In the genomic region with DNA sequence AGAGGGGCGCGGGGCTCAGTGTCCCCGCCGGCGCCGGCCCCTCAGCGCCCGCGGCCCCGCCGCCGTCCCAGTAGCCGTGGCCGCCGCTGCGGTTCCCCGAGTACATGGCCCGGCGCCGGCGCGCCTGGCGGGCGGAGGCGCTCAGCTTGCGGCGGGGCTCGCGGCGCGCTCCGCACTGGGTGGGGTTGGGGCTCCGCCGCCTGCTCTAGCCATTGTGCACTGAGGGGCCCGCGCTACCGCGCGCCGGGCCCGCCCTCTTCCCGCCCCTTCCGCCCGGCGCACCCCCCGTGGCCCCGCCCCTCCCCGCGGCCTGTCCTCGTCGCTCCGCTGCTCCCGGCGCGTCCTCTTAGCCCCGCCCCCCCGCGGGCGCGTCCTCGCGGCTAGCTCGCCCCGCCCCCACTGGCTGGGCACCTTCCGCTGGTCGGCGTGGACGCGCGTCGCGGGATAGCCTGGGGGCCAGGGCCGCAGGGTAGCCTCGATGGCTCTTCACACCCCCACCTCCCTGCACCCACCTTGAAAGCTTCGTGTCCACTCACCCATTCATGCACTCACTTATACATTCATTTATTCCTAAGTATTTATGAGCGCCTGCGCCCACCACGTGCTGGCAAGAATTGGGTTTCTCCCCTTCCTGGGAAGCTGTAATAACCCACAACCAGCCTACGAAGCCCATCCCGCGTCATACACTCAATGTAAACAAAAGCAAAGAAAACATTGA, we compare ENCODE assay signal across 8 cellular contexts. TPM values are rescaled to one million over a fixed set of nuclear protein-coding genes. Genes with fewer than 3 reads are reported as not detected.
DNase-seq lines count a peak whose midpoint lies in the region; ATAC-seq and TF ChIP-seq lines count a peak whose summit lies in the region.

A gene with protein sequence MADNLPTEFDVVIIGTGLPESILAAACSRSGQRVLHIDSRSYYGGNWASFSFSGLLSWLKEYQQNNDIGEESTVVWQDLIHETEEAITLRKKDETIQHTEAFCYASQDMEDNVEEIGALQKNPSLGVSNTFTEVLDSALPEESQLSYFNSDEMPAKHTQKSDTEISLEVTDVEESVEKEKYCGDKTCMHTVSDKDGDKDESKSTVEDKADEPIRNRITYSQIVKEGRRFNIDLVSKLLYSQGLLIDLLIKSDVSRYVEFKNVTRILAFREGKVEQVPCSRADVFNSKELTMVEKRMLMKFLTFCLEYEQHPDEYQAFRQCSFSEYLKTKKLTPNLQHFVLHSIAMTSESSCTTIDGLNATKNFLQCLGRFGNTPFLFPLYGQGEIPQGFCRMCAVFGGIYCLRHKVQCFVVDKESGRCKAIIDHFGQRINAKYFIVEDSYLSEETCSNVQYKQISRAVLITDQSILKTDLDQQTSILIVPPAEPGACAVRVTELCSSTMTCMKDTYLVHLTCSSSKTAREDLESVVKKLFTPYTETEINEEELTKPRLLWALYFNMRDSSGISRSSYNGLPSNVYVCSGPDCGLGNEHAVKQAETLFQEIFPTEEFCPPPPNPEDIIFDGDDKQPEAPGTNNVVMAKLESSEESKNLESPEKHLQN (minus strand): TSS at position 221 of the 718 bp plus-strand sequence. CDS start 4,603 bp downstream, outside the sequence.
A gene with protein sequence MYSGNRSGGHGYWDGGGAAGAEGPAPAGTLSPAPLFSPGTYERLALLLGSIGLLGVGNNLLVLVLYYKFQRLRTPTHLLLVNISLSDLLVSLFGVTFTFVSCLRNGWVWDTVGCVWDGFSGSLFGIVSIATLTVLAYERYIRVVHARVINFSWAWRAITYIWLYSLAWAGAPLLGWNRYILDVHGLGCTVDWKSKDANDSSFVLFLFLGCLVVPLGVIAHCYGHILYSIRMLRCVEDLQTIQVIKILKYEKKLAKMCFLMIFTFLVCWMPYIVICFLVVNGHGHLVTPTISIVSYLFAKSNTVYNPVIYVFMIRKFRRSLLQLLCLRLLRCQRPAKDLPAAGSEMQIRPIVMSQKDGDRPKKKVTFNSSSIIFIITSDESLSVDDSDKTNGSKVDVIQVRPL (minus strand): TSS at position 221 of the 718 bp plus-strand sequence. CDS start 115 bp downstream, at position 106.

- TF ChIP-seq CTCF in WERI-Rb-1 (IDR thresholded peaks at IDR 0.05; ENCODE audit: low read depth, low read length), result no peak
- TF ChIP-seq CTCF in mammary epithelial cell (conservative IDR thresholded peaks at IDR 0.05 in 1 of 2, IDR thresholded peaks at IDR 0.05 in 1 of 2; ENCODE audit: extremely low read depth in 1 of 2, insufficient read depth in 1 of 2, low read depth in 1 of 2, low read length in 2 of 2), result no peak

- WGBS in mammary epithelial cell (ENCODE audit: low coverage, missing lambda C conversion rate), result 50% methylated on average over 8 of the region's 81 CpGs

- peak within 1 kb of the TSS; percentile 73 to 90 (median 87) for H3K27ac Mint-ChIP-seq in immature natural killer cell

- H3K4me1 Mint-ChIP-seq in immature natural killer cell, result peaks cover 16 to 47% of the 10 kb centered on the region in 2 donors

- H3K4me1 ChIP-seq in ACC112 (ENCODE audit: control insufficient read depth, insufficient read depth, low read length, unreplicated experiment) (peaks cover 34% of the 10 kb centered on the region), mammary epithelial cell (ENCODE audit: insufficient read depth, low read length) (peaks cover 22% of the 10 kb centered on the region)

- no TSS peak for BruUV-seq in mammary epithelial cell (replicated peaks; lab: Mats Ljungman, UMichigan)

- peak within 1 kb of the TSS; percentile 75 for H3K27ac ChIP-seq in ACC112 (ENCODE audit: low read depth, low read length)
- H3K27ac ChIP-seq in WERI-Rb-1, result peak within 1 kb of the TSS; percentile 72
- peak within 1 kb of the TSS; percentile 76 for H3K27ac ChIP-seq in mammary epithelial cell (ENCODE audit: insufficient read depth, low read depth, low read length)

- H3K4me2 ChIP-seq in mammary epithelial cell (ENCODE audit: insufficient read depth, low read depth, low read length), result peak within 1 kb of the TSS; percentile 86

- H3K9me3 Mint-ChIP-seq in immature natural killer cell, result peaks cover 0 to 3% (median 0%) of the 10 kb centered on the region in 6 donors

- H3K79me2 ChIP-seq in ACC112 (ENCODE audit: control insufficient read depth, insufficient read depth, low read length, unreplicated experiment), result peaks cover 41% of the 10 kb centered on the region
- peaks cover 45% of the 10 kb centered on the region for H3K79me2 ChIP-seq in mammary epithelial cell (ENCODE audit: insufficient read depth, low read length)

- in situ Hi-C loops in mammary epithelial cell (cut with MboI; ENCODE audit: low sequenced_read_pairs in 2 of 2), result no loop called here

- peaks cover 16% of the 10 kb centered on the region for H3K9me3 ChIP-seq in WERI-Rb-1 (ENCODE audit: severe bottlenecking)
- H3K9me3 ChIP-seq in mammary epithelial cell (replicated peaks; ENCODE audit: insufficient read depth, low read length), result no peaks in the 10 kb centered on the region

- H3K27me3 ChIP-seq in ACC112 (ENCODE audit: insufficient read depth, low read length) (no peaks in the 10 kb centered on the region), WERI-Rb-1 (ENCODE audit: insufficient read depth, low read depth, severe bottlenecking) (no peaks in the 10 kb centered on the region), mammary epithelial cell (ENCODE audit: insufficient read depth, low read length) (no peaks in the 10 kb centered on the region)

- H2AFZ ChIP-seq in ACC112 (ENCODE audit: low read length, unreplicated experiment), result peak within 1 kb of the TSS; percentile 98
- H2AFZ ChIP-seq in mammary epithelial cell (ENCODE audit: low read depth, low read length), result peak within 1 kb of the TSS; percentile 85

- dilution Hi-C loops in mammary epithelial cell (cut with HindIII; ENCODE audit: low sequenced_read_pairs), result no loop called here

- peaks cover 0 to 3% (median 2%) of the 10 kb centered on the region in 3 donors for H3K36me3 Mint-ChIP-seq in immature natural killer cell

- intact Hi-C loops in mammary epithelial cell (cut with micrococcal nuclease), result loop anchor here (1.0 to 5.0 kb wide), 3 partner anchors 49 to 194 kb away; no protein-coding TSS in a partner anchor

- H3K36me3 ChIP-seq in ACC112 (ENCODE audit: insufficient read depth, low read length) (peaks cover 11% of the 10 kb centered on the region), WERI-Rb-1 (no peaks in the 10 kb centered on the region; the same call in 1 of the 2 replicates), mammary epithelial cell (ENCODE audit: insufficient read depth, low read length) (peaks cover 4% of the 10 kb centered on the region)

- H3K4me3 ChIP-seq in ACC112 (ENCODE audit: low read depth, low read length) (peak within 1 kb of the TSS; percentile 98), WERI-Rb-1 (ENCODE audit: low read depth, low read length) (peak within 1 kb of the TSS; percentile 87), mammary epithelial cell (replicated peaks in 1 of 3; ENCODE audit: insufficient read depth in 1 of 3, low read depth in 2 of 3, low read length in 3 of 3) (peak within 1 kb of the TSS; percentile 91 to 99 (median 99))

- ATAC-seq in GM18868 (IDR thresholded peaks at IDR 0.05; ENCODE audit: unreplicated experiment), result peak; percentile 89
- peak; percentile 92 for ATAC-seq in HG03097 (IDR thresholded peaks at IDR 0.05; ENCODE audit: low FRiP score, unreplicated experiment)

- H3K27me3 Mint-ChIP-seq in immature natural killer cell (ENCODE audit: low read depth in 3 of 3), result peaks cover 0 to 7% (median 4%) of the 10 kb centered on the region in 3 donors

- CTCF ChIA-PET in mammary epithelial cell (lab: Charles Lee; ENCODE audit: low non-redundant PET), result no interaction called here

- H3K9ac ChIP-seq in mammary epithelial cell (ENCODE audit: insufficient read depth, low read length), result peak within 1 kb of the TSS; percentile 89

- DNase-seq in NCI-H2196 (lab: John Stamatoyannopoulos, UW; ENCODE audit: unreplicated experiment) (peak; percentile 87), WERI-Rb-1 (peak; percentile 96), mammary epithelial cell (peak; percentile 83), immature natural killer cell (peak; percentile 89 to 91 (median 90)), smooth muscle cell of the brain vasculature (ENCODE audit: low read depth, low spot score) (peak; percentile 54)

- no peaks in the 10 kb centered on the region for H4K20me1 ChIP-seq in mammary epithelial cell (ENCODE audit: insufficient read depth, low read length)

- H3K4me3 Mint-ChIP-seq in immature natural killer cell, result peak within 1 kb of the TSS; percentile 87 to 89 (median 87)

RNA-seq across cellular contexts. Expression of the first gene that starts in this region (rescaled TPM):
- 10 to 100 TPM; 15.0 to 25.3 TPM for total RNA-seq in mammary epithelial cell
- polyA plus RNA-seq in mammary epithelial cell (5.9 TPM), immature natural killer cell (1 to 10 TPM; 2.0 to 5.8 (median 3.2) TPM)
- polyA minus RNA-seq in mammary epithelial cell, result 11.3 TPM

RNA-seq across cellular contexts. Expression of the second gene that starts in this region (rescaled TPM):
- total RNA-seq in mammary epithelial cell, result 10 to 100 TPM; 21.3 to 36.5 TPM
- polyA plus RNA-seq in mammary epithelial cell (28.1 TPM), immature natural killer cell (10 to 100 TPM; 13.5 to 20.8 (median 14.1) TPM)
- polyA minus RNA-seq in mammary epithelial cell, result 14.9 TPM

Comparison
In these comparisons a context has a peak if more than half of its experiments do, and no peak if none do; other contexts are left out.
1. Peak in every context shown above with its lines: DNase-seq, ATAC-seq, H3K4me3 ChIP-seq and H3K27ac ChIP-seq.